1 cellular context compared by ENCODE assay signal in the genomic region with DNA sequence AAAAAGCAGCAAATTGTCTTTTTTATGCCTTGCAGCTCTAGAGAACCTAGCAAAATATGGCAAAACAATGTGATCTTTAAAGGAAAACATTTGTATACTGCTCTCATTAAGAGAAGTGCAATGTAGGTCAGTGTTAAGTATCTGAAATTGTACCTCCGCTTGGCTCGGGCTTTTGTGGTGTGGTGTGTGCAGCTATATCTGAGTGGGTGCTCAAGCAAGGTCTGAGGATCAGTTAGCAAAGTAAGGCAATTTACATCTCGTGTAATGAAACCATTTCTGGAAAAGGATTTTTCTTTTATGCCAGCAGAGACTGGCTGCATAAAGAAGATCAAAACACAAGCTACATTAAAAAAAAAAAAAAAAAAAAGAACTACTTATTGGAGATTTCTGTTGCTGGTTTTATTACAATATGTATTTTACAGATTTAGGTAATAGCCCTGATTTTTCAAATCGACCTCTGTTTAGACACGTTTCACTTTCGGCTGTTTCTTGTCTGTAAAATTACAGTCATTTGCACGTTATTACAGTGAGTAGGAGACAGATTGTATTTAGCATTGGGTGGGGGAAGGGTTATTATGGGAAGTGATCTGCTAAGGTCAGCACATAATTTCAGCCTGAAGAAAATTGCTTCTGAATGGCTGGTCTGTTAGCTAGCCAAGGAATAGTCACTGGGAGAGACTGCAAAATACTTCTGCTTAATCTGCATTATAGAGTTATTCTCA.
TF ChIP-seq lines count a peak whose summit lies in the region.

No MANE protein-coding gene starts in this region.

TF ChIP-seq in HEK293, 187 proteins besides CTCF, POLR2A, EP300 and RAD21 (continued from another document):
- TF ChIP-seq, protein P1, sequence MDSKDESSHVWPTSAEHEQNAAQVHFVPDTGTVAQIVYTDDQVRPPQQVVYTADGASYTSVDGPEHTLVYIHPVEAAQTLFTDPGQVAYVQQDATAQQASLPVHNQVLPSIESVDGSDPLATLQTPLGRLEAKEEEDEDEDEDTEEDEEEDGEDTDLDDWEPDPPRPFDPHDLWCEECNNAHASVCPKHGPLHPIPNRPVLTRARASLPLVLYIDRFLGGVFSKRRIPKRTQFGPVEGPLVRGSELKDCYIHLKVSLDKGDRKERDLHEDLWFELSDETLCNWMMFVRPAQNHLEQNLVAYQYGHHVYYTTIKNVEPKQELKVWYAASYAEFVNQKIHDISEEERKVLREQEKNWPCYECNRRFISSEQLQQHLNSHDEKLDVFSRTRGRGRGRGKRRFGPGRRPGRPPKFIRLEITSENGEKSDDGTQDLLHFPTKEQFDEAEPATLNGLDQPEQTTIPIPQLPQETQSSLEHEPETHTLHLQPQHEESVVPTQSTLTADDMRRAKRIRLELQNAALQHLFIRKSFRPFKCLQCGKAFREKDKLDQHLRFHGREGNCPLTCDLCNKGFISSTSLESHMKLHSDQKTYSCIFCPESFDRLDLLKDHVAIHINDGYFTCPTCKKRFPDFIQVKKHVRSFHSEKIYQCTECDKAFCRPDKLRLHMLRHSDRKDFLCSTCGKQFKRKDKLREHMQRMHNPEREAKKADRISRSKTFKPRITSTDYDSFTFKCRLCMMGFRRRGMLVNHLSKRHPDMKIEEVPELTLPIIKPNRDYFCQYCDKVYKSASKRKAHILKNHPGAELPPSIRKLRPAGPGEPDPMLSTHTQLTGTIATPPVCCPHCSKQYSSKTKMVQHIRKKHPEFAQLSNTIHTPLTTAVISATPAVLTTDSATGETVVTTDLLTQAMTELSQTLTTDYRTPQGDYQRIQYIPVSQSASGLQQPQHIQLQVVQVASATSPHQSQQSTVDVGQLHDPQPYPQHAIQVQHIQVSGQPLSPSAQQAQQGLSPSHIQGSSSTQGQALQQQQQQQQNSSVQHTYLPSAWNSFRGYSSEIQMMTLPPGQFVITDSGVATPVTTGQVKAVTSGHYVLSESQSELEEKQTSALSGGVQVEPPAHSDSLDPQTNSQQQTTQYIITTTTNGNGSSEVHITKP (tag by site-specific recombination; IDR thresholded peaks at IDR 0.05), result no peak
- TF ChIP-seq ZNF391 (tag by site-specific recombination; IDR thresholded peaks at IDR 0.05; ENCODE audit: borderline replicate concordance, low read depth), result 0 out of 2 replicates have a peak, but pooled peaks have one; percentile 17
- TF ChIP-seq ZNF654 (tag by site-specific recombination; IDR thresholded peaks at IDR 0.05; ENCODE audit: low read depth), result no peak
- TF ChIP-seq ZNF660 (tag by site-specific recombination; IDR thresholded peaks at IDR 0.05), result no peak
- 0 out of 2 replicates have a peak, but pooled peaks have one; percentile 36 for TF ChIP-seq ZNF600 (tag by site-specific recombination; IDR thresholded peaks at IDR 0.05)
- TF ChIP-seq ZBTB17 (tag by site-specific recombination; IDR thresholded peaks at IDR 0.05), result peak; percentile 74; the same call in 1 of the 2 replicates
- TF ChIP-seq ZXDB (tag by site-specific recombination; IDR thresholded peaks at IDR 0.05), result 0 out of 2 replicates have a peak, but pooled peaks have one; percentile 28
- TF ChIP-seq ZNF610 (tag by site-specific recombination; IDR thresholded peaks at IDR 0.05; ENCODE audit: borderline replicate concordance), result 0 out of 2 replicates have a peak, but pooled peaks have one; percentile 25
- TF ChIP-seq, protein P2, sequence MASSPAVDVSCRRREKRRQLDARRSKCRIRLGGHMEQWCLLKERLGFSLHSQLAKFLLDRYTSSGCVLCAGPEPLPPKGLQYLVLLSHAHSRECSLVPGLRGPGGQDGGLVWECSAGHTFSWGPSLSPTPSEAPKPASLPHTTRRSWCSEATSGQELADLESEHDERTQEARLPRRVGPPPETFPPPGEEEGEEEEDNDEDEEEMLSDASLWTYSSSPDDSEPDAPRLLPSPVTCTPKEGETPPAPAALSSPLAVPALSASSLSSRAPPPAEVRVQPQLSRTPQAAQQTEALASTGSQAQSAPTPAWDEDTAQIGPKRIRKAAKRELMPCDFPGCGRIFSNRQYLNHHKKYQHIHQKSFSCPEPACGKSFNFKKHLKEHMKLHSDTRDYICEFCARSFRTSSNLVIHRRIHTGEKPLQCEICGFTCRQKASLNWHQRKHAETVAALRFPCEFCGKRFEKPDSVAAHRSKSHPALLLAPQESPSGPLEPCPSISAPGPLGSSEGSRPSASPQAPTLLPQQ (tag by site-specific recombination; IDR thresholded peaks at IDR 0.05), result no peak
- no peak for TF ChIP-seq KLF10 (tag by site-specific recombination; IDR thresholded peaks at IDR 0.05)
- TF ChIP-seq ZNF585B (tag by site-specific recombination; IDR thresholded peaks at IDR 0.05), result no peak
- TF ChIP-seq, protein P3, sequence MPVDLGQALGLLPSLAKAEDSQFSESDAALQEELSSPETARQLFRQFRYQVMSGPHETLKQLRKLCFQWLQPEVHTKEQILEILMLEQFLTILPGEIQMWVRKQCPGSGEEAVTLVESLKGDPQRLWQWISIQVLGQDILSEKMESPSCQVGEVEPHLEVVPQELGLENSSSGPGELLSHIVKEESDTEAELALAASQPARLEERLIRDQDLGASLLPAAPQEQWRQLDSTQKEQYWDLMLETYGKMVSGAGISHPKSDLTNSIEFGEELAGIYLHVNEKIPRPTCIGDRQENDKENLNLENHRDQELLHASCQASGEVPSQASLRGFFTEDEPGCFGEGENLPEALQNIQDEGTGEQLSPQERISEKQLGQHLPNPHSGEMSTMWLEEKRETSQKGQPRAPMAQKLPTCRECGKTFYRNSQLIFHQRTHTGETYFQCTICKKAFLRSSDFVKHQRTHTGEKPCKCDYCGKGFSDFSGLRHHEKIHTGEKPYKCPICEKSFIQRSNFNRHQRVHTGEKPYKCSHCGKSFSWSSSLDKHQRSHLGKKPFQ (tag by site-specific recombination; IDR thresholded peaks at IDR 0.05), result 0 out of 2 replicates have a peak, but pooled peaks have one; percentile 11
- TF ChIP-seq IKZF3 (tag by site-specific recombination; IDR thresholded peaks at IDR 0.05), result 0 out of 2 replicates have a peak, but pooled peaks have one; percentile 32
- TF ChIP-seq ZNF335 (tag by site-specific recombination; conservative IDR thresholded peaks at IDR 0.05), result peak; percentile 35; the same call in 1 of the 2 replicates
